ENCODE assay signal across 13 cellular contexts in the genomic region with DNA sequence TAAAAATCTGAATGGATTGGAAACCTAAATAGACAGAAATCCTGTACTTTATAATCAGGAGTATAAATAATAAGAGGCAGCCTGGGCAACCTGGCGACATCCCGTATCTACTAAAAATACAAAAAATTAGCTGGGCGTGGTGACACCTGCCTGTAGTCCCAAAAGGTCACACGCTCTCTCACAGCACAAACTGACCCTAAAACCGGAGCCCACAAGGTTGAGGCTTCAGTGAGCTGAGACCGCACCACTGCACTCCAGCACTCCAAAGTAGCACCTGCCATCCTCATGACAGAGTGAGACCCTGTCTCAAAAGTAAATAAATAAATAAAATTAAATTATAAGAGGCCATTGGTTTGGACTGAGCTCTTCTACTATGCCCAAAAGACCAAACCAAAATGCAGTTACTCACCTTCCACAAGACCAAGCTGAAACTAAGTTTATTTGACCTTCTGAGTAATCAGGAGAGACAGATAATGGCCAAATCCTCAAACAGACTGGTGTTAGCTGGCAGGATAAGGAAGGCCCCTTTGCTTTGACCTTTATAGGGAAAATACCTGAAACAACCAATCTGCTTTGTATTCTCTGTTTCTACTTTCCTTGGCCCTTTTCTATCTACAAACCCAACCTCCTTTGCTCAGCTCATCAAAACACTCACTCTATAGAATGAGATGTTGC. TPM values are rescaled to one million over a fixed set of nuclear protein-coding genes. Genes with fewer than 3 reads are reported as not detected.
DNase-seq lines count a peak whose midpoint lies in the region; ATAC-seq and TF ChIP-seq lines count a peak whose summit lies in the region.
"Had no signal": no experiment of that assay in that cellular context is flagged by ENCODE, and none has a peak within 500 bp of the region (broad histone marks: within the 10 kb centered on the region; RNA-seq: fewer than 3 reads in every experiment).

No MANE protein-coding gene starts in this region.

- no peaks in the 10 kb centered on the region for H3K9me3 Mint-ChIP-seq in activated T-helper 1 cell treated with anti-CD3 and anti-CD28 coated beads, Interleukin-12 subunit alpha, Interleukin-12 subunit beta, Interleukin-2, Interleukin-4 antibody, amounts not matched to agents 30 ng/mL and 10 ng/mL and 1 ng/mL, durations not matched to agents 14 hours and 24 hours and 36 hours
- H3K9me3 Mint-ChIP-seq: central memory CD8-positive, alpha-beta T cell had no signal

- no peaks in the 10 kb centered on the region for H3K27me3 Mint-ChIP-seq in activated T-helper 1 cell treated with anti-CD3 and anti-CD28 coated beads, Interleukin-12 subunit alpha, Interleukin-12 subunit beta, Interleukin-2, Interleukin-4 antibody, amounts not matched to agents 30 ng/mL and 10 ng/mL and 1 ng/mL, durations not matched to agents 14 hours and 24 hours and 36 hours (ENCODE audit: insufficient read depth)
- H3K27me3 Mint-ChIP-seq: central memory CD8-positive, alpha-beta T cell had no signal

- no peaks in the 10 kb centered on the region for H3K9me2 ChIP-seq in DOHH2 (replicated peaks; ENCODE audit: control insufficient read depth, low read length)

- peaks cover 25% of the 10 kb centered on the region for H3F3A ChIP-seq in DOHH2 (ENCODE audit: control insufficient read depth, insufficient read depth)

- no peak overlapping the region for H3K4me3 ChIP-seq in DOHH2 (ENCODE audit: low read length)
- H3K4me3 ChIP-seq: sigmoid colon had no signal

- H3K27ac ChIP-seq in DOHH2 (ENCODE audit: low read depth, low read length), result peak overlapping the region; percentile 56
- H3K27ac ChIP-seq: sigmoid colon had no signal

- intact Hi-C loops in activated T-helper 1 cell treated with anti-CD3 and anti-CD28 coated beads, Interleukin-12 subunit alpha, Interleukin-12 subunit beta, Interleukin-2, Interleukin-4 antibody, amounts not matched to agents 30 ng/mL and 10 ng/mL and 1 ng/mL, durations not matched to agents 14 hours and 24 hours and 36 hours (cut with micrococcal nuclease), result loop anchor here (1.0 to 10.0 kb wide), 2 partner anchors 20 to 218 kb away; partner anchors contain the start of gene ENAM

- H3K4me1 Mint-ChIP-seq in activated T-helper 1 cell treated with anti-CD3 and anti-CD28 coated beads, Interleukin-12 subunit alpha, Interleukin-12 subunit beta, Interleukin-2, Interleukin-4 antibody, amounts not matched to agents 30 ng/mL and 10 ng/mL and 1 ng/mL, durations not matched to agents 14 hours and 24 hours and 36 hours (ENCODE audit: low read depth), result peaks cover 12% of the 10 kb centered on the region

- H3K4me2 ChIP-seq in DOHH2 (ENCODE audit: low read length), result peak overlapping the region; percentile 45

- H3K4me3 Mint-ChIP-seq in activated T-helper 1 cell treated with anti-CD3 and anti-CD28 coated beads, Interleukin-12 subunit alpha, Interleukin-12 subunit beta, Interleukin-2, Interleukin-4 antibody, amounts not matched to agents 30 ng/mL and 10 ng/mL and 1 ng/mL, durations not matched to agents 14 hours and 24 hours and 36 hours, result no peak overlapping the region
- H3K4me3 Mint-ChIP-seq: central memory CD8-positive, alpha-beta T cell had no signal

- H4K20me1 ChIP-seq in DOHH2 (ENCODE audit: control insufficient read depth, insufficient read depth, low read depth, low read length), result peaks cover 4% of the 10 kb centered on the region; the same call in 1 of the 2 replicates

- H3K36me3 Mint-ChIP-seq in activated T-helper 1 cell treated with anti-CD3 and anti-CD28 coated beads, Interleukin-12 subunit alpha, Interleukin-12 subunit beta, Interleukin-2, Interleukin-4 antibody, amounts not matched to agents 30 ng/mL and 10 ng/mL and 1 ng/mL, durations not matched to agents 14 hours and 24 hours and 36 hours (ENCODE audit: low read depth), result peaks cover 5% of the 10 kb centered on the region

- TF ChIP-seq CTCF in DOHH2 (IDR thresholded peaks at IDR 0.05; ENCODE audit: low read depth, low read length, poor library complexity, severe bottlenecking), result no peak

- ATAC-seq in GM18909 (IDR thresholded peaks at IDR 0.05; ENCODE audit: poor library complexity, unreplicated experiment), result peak; percentile 27
- peak; percentile 30 for ATAC-seq in HG02840 (IDR thresholded peaks at IDR 0.05; ENCODE audit: low FRiP score, unreplicated experiment)
- ATAC-seq in HG03097 (IDR thresholded peaks at IDR 0.05; ENCODE audit: low FRiP score, unreplicated experiment), result no peak

- H3K79me2 ChIP-seq in DOHH2 (ENCODE audit: control insufficient read depth, low read length), result peaks cover 18% of the 10 kb centered on the region

- H3K27me3 ChIP-seq in DOHH2 (ENCODE audit: control insufficient read depth, low read length), result no peaks in the 10 kb centered on the region
- H3K27me3 ChIP-seq: sigmoid colon had no signal

- no peaks in the 10 kb centered on the region for H3K9me3 ChIP-seq in DOHH2 (ENCODE audit: control insufficient read depth, insufficient read depth, low read length)
- H3K9me3 ChIP-seq: sigmoid colon had no signal

- peak overlapping the region; percentile 27 for H3K27ac Mint-ChIP-seq in activated T-helper 1 cell treated with anti-CD3 and anti-CD28 coated beads, Interleukin-12 subunit alpha, Interleukin-12 subunit beta, Interleukin-2, Interleukin-4 antibody, amounts not matched to agents 30 ng/mL and 10 ng/mL and 1 ng/mL, durations not matched to agents 14 hours and 24 hours and 36 hours

- peaks cover 64% of the 10 kb centered on the region for H3K4me1 ChIP-seq in DOHH2 (ENCODE audit: control insufficient read depth, low read length)

- peaks cover 11% of the 10 kb centered on the region for H3K36me3 ChIP-seq in DOHH2 (ENCODE audit: control insufficient read depth, low read length)
- H3K36me3 ChIP-seq: sigmoid colon had no signal

- no peak for DNase-seq in activated T-helper 1 cell treated with anti-CD3 and anti-CD28 coated beads, Interleukin-12 subunit alpha, Interleukin-12 subunit beta, Interleukin-2, Interleukin-4 antibody, amounts not matched to agents 30 ng/mL and 10 ng/mL and 1 ng/mL, durations not matched to agents 14 hours and 24 hours and 36 hours (ENCODE audit: low spot score)
- DNase-seq in foreskin melanocyte (no peak), SIG-M5 treated with dmso at 0.1 percent for 504 hours (lab: John Stamatoyannopoulos, UW; ENCODE audit: unreplicated experiment) (no peak), mucosa of gallbladder (ENCODE audit: low spot score) (no peak)
- DNase-seq: activated T-cell treated with anti-CD3 and anti-CD28 coated beads, Interleukin-2, amount 50 U/mL, for 48 hours; NCI-H1105; sigmoid colon; T1000 had no signal

RNA-seq across cellular contexts. Expression of gene GRSF1, which starts 3.2 kb away (rescaled TPM):
- total RNA-seq in activated T-helper 1 cell treated with anti-CD3 and anti-CD28 coated beads, Interleukin-12 subunit alpha, Interleukin-12 subunit beta, Interleukin-2, Interleukin-4 antibody, amounts not matched to agents 30 ng/mL and 10 ng/mL and 1 ng/mL, durations not matched to agents 14 hours and 24 hours and 36 hours, result 124 and 133 TPM in 2 replicates
- 61.1 TPM for total RNA-seq in mucosa of gallbladder

RNA-seq across cellular contexts. Expression of gene MOB1B, which starts 59.3 kb away (rescaled TPM):
- total RNA-seq in activated T-helper 1 cell treated with anti-CD3 and anti-CD28 coated beads, Interleukin-12 subunit alpha, Interleukin-12 subunit beta, Interleukin-2, Interleukin-4 antibody, amounts not matched to agents 30 ng/mL and 10 ng/mL and 1 ng/mL, durations not matched to agents 14 hours and 24 hours and 36 hours, result 22.1 and 23.1 TPM in 2 replicates
- total RNA-seq in mucosa of gallbladder, result 18.6 TPM
